In the genomic region with DNA sequence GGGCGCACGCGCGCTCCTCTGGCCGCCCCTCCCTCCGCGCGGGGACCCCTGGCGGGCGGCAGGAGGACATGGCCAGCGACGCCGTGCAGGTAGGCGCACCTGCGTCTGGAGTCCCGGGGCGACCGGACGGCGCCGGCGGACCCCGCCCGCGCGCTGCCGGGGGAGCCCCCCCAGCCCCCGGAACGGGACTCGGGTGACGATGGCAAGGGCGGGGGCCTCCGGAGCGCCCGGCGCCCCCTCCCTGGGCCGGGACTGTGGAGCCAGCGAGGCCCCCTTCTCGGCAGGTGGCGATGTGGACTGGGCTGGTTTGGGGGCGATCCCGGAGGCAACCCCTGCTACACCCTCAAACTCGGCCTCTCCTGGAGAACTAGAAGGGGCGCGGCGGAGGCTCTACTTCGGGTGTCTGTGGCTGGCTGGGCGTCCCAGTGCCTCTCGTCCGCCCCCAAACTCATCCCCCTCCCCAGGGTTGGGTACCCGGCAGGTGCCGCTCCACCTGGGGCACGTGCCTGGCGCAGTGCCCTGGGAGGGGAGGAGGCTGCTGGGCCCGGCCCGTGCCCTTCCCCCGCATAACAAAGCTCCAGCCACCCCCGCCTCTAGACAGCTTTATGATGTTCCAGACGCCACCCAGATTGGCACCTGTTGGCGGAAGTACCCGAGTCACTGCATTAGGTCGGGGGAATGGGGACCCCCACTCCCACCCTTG, we compare ENCODE assay signal across 8 cellular contexts. TPM values are rescaled to one million over a fixed set of nuclear protein-coding genes. Genes with fewer than 3 reads are reported as not detected.
DNase-seq lines count a peak whose midpoint lies in the region; ATAC-seq and TF ChIP-seq lines count a peak whose summit lies in the region.

No MANE protein-coding gene starts in this region.

- 6% methylated on average over 7 of the region's 62 CpGs for WGBS in right lobe of liver (ENCODE audit: insufficient coverage, low coverage, low lambda C conversion rate, missing lambda C conversion rate)

- H3K27ac ChIP-seq in right lobe of liver = peak overlapping the region; percentile 67 to 83 (median 72)

- no peaks in the 10 kb centered on the region for H3K27me3 ChIP-seq in GM06990 (replicated peaks; ENCODE audit: control insufficient read depth, insufficient read depth, low read length)
- no peaks in the 10 kb centered on the region for H3K27me3 ChIP-seq in right lobe of liver

- peaks cover 27% of the 10 kb centered on the region for H3K4me1 Mint-ChIP-seq in T-helper 2 cell treated with Interferon-gamma antibody and Interleukin-4, amounts not matched to agents 5 μg/mL and 100 μg/mL, for 36 hours (ENCODE audit: low read depth)
- peaks cover 65% of the 10 kb centered on the region for H3K4me1 Mint-ChIP-seq in stimulated activated naive CD8-positive, alpha-beta T cell treated with anti-CD3 and anti-CD28 coated beads, Interleukin-15, amount 100 ng/mL, for 72 hours

- TF ChIP-seq CTCF in GM06990 (IDR thresholded peaks at IDR 0.05; ENCODE audit: insufficient read depth, low read length, poor library complexity, severe bottlenecking) (no peak), right lobe of liver (IDR thresholded peaks at IDR 0.05) (no peak)

- intact Hi-C loops in right lobe of liver (cut with DNase I) (no loop called here), posterior cingulate gyrus (cut with DNase I) (loop anchor here (5.0 kb wide), 1 partner anchor 39 kb away; no protein-coding TSS in a partner anchor)

- no peak for TF ChIP-seq POLR2A in right lobe of liver (IDR thresholded peaks at IDR 0.05)

- H3K4me3 ChIP-seq in GM06990 (replicated peaks; ENCODE audit: low read depth, low read length) = peak overlapping the region; percentile 79
- H3K4me3 ChIP-seq in right lobe of liver = peak overlapping the region; percentile 66 to 80 (median 68)

- H3K4me3 Mint-ChIP-seq in T-helper 2 cell treated with Interferon-gamma antibody and Interleukin-4, amounts not matched to agents 5 μg/mL and 100 μg/mL, for 36 hours = peak overlapping the region; percentile 82
- peak overlapping the region; percentile 77 to 86 for H3K4me3 Mint-ChIP-seq in stimulated activated naive CD8-positive, alpha-beta T cell treated with anti-CD3 and anti-CD28 coated beads, Interleukin-15, amount 100 ng/mL, for 72 hours

- H3K36me3 Mint-ChIP-seq in T-helper 2 cell treated with Interferon-gamma antibody and Interleukin-4, amounts not matched to agents 5 μg/mL and 100 μg/mL, for 36 hours (ENCODE audit: low read depth) = peaks cover 9% of the 10 kb centered on the region

- peak overlapping the region; percentile 72 for H3K27ac Mint-ChIP-seq in T-helper 2 cell treated with Interferon-gamma antibody and Interleukin-4, amounts not matched to agents 5 μg/mL and 100 μg/mL, for 36 hours
- H3K27ac Mint-ChIP-seq in stimulated activated naive CD8-positive, alpha-beta T cell treated with anti-CD3 and anti-CD28 coated beads, Interleukin-15, amount 100 ng/mL, for 72 hours = peak overlapping the region; percentile 57 to 83

- in situ Hi-C loops in KBM-7 (cut with MboI; ENCODE audit: low pct_unique_long_range_greater_than_20kb, low sequenced_read_pairs) = no loop called here

- peak in 3 of 4 donors; percentile 4 to 17 (median 8) for ATAC-seq in right lobe of liver
- ATAC-seq in stimulated activated naive CD8-positive, alpha-beta T cell treated with anti-CD3 and anti-CD28 coated beads, Interleukin-15, amount 100 ng/mL, for 72 hours = peak; percentile 56

- no peaks in the 10 kb centered on the region for H3K9me3 ChIP-seq in right lobe of liver

- H3K36me3 ChIP-seq in GM06990 (ENCODE audit: control insufficient read depth, insufficient read depth, low read length) (no peaks in the 10 kb centered on the region), right lobe of liver (no peaks in the 10 kb centered on the region)

- H3K9me3 Mint-ChIP-seq in T-helper 2 cell treated with Interferon-gamma antibody and Interleukin-4, amounts not matched to agents 5 μg/mL and 100 μg/mL, for 36 hours = no peaks in the 10 kb centered on the region
- H3K9me3 Mint-ChIP-seq in stimulated activated naive CD8-positive, alpha-beta T cell treated with anti-CD3 and anti-CD28 coated beads, Interleukin-15, amount 100 ng/mL, for 72 hours = no peaks in the 10 kb centered on the region

- H3K27me3 Mint-ChIP-seq in T-helper 2 cell treated with Interferon-gamma antibody and Interleukin-4, amounts not matched to agents 5 μg/mL and 100 μg/mL, for 36 hours (ENCODE audit: low read depth) = peaks cover 7% of the 10 kb centered on the region
- no peaks in the 10 kb centered on the region for H3K27me3 Mint-ChIP-seq in stimulated activated naive CD8-positive, alpha-beta T cell treated with anti-CD3 and anti-CD28 coated beads, Interleukin-15, amount 100 ng/mL, for 72 hours

- peaks cover 0 to 4% (median 0%) of the 10 kb centered on the region in 4 donors for H3K4me1 ChIP-seq in right lobe of liver

- DNase-seq in GM06990 (ENCODE audit: extremely low read depth, insufficient read length) (peak; percentile 45), KBM-7 (peak; percentile 30), cerebellar cortex (ENCODE audit: low spot score) (peak; percentile 15), right lobe of liver (no peak), posterior cingulate gyrus (no peak), NCI-H187 treated with DMSO at 0.1 percent for 48 hours (lab: John Stamatoyannopoulos, UW) (no peak)
- no peak for DNase-seq in T-helper 2 cell treated with Interferon-gamma antibody and Interleukin-4, amounts not matched to agents 5 μg/mL and 100 μg/mL, for 36 hours (ENCODE audit: low spot score)
- peak; percentile 37 for DNase-seq in stimulated activated naive CD8-positive, alpha-beta T cell treated with anti-CD3 and anti-CD28 coated beads, Interleukin-15, amount 100 ng/mL, for 72 hours

RNA-seq across cellular contexts. Expression of a gene that starts 0.5 kb away (rescaled TPM):
- total RNA-seq in right lobe of liver = 10 to 100 TPM; 19.5 to 49.4 (median 34.1) TPM

RNA-seq across cellular contexts. Expression of a gene that starts 14.5 kb away (rescaled TPM):
- 10 to 100 TPM; 12.9 to 34.5 (median 24.6) TPM for total RNA-seq in right lobe of liver

RNA-seq across cellular contexts. Expression of a gene that starts 41.5 kb away (rescaled TPM):
- total RNA-seq in right lobe of liver = under 1 TPM in 4 of 6 experiments, not detected in 2; 0.16 to 0.32 (median 0.29) TPM

RNA-seq across cellular contexts. Expression of a gene that starts 52.4 kb away (rescaled TPM):
- 10 to 100 TPM in 5 of 6 experiments, 1 to 10 TPM in 1; 7.9 to 21.5 (median 15.3) TPM for total RNA-seq in right lobe of liver

Comparison
In these comparisons a context has a peak if more than half of its experiments do, and no peak if none do; other contexts are left out.
1. DNase-seq: peak in GM06990 (single experiment), KBM-7 (single experiment), cerebellar cortex (single experiment) and stimulated activated naive CD8-positive, alpha-beta T cell treated with anti-CD3 and anti-CD28 coated beads, Interleukin-15, amount 100 ng/mL, for 72 hours (2 of 2); none in T-helper 2 cell treated with Interferon-gamma antibody and Interleukin-4, amounts not matched to agents 5 μg/mL and 100 μg/mL, for 36 hours (single experiment), right lobe of liver (0 of 3), posterior cingulate gyrus (0 of 10) and NCI-H187 treated with DMSO at 0.1 percent for 48 hours (single experiment).